In the genomic region with DNA sequence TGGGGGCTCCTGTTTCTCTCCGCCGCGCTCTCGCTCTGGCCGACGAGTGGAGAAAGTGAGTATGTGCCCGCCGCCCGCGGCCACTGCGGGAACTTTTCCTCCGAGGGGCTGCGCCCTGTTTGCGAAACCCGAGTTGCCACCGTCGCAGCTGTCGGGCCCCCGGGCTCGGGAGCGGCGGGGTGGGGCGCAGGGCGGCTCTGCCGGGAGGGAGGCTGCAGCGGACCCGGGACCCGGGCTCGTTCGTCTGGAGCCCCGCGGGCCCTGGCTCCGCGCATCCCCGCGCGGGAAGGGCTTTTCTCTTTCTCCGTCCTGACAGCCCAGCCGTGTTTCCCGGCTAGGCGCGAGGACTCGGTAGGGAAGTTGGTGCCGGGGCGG, we compare ENCODE assay signal across 9 cellular contexts. TPM values are rescaled to one million over a fixed set of nuclear protein-coding genes. Genes with fewer than 3 reads are reported as not detected.
DNase-seq lines count a peak whose midpoint lies in the region; ATAC-seq, FAIRE-seq and TF ChIP-seq lines count a peak whose summit lies in the region.
"Had no signal": no experiment of that assay in that cellular context is flagged by ENCODE, and none has a peak within 500 bp of the region (broad histone marks: within the 10 kb centered on the region; RNA-seq: fewer than 3 reads in every experiment).

No MANE protein-coding gene starts in this region.

- H3K9me1 ChIP-seq in keratinocyte (ENCODE audit: control insufficient read depth, extremely low read depth, insufficient read depth, low read length), result no peaks in the 10 kb centered on the region

- intact Hi-C loops in mammary epithelial cell (cut with micrococcal nuclease), result loop anchor here (1.0 to 5.0 kb wide), 3 partner anchors 8 to 207 kb away; no protein-coding TSS in a partner anchor

- H3K4me1 ChIP-seq in mammary epithelial cell (ENCODE audit: insufficient read depth, low read length), result peaks cover 28% of the 10 kb centered on the region
- peaks cover 17% of the 10 kb centered on the region for H3K4me1 ChIP-seq in keratinocyte (ENCODE audit: control insufficient read depth, extremely low read depth, insufficient read depth, low read length)

- H3K36me3 Mint-ChIP-seq in T-helper 1 cell treated with Interleukin-12 subunit alpha and Interleukin-12 subunit beta and Interleukin-4 antibody, amounts not matched to agents 30 μg/mL and 1 μg/mL, for 36 hours (ENCODE audit: low read depth), result peaks cover 9% of the 10 kb centered on the region

- ATAC-seq in GM21447 (IDR thresholded peaks at IDR 0.05; ENCODE audit: unreplicated experiment), result no peak
- ATAC-seq in GM19467 (IDR thresholded peaks at IDR 0.05; ENCODE audit: unreplicated experiment), result no peak

- peak; percentile 58 for DNase-seq in DMS53 (lab: John Stamatoyannopoulos, UW)
- no peak for DNase-seq in DMS53 treated with DMSO at 0.1 percent for 48 hours (lab: John Stamatoyannopoulos, UW; ENCODE audit: unreplicated experiment)
- no peak for DNase-seq in mammary epithelial cell
- no peak for DNase-seq in keratinocyte (ENCODE audit: low read depth, low spot score)
- peak; percentile 39 for DNase-seq in stimulated activated CD4-positive, alpha-beta T cell treated with anti-CD3 and anti-CD28 coated beads, Interleukin-2, amount 100 ng/mL, for 4 hours (ENCODE audit: low read depth)

- H3K79me2 ChIP-seq in mammary epithelial cell (ENCODE audit: insufficient read depth, low read length) (peaks cover 60% of the 10 kb centered on the region), keratinocyte (ENCODE audit: control insufficient read depth, insufficient read depth, low read length) (peaks cover 58% of the 10 kb centered on the region)

- H3K36me3 ChIP-seq in mammary epithelial cell (ENCODE audit: insufficient read depth, low read length) (no peaks in the 10 kb centered on the region), keratinocyte (ENCODE audit: control insufficient read depth in 2 of 2, extremely low read depth in 1 of 2, insufficient read depth in 2 of 2, low read length in 2 of 2) (no peaks in the 10 kb centered on the region)

- H3K27ac Mint-ChIP-seq in T-helper 1 cell treated with Interleukin-12 subunit alpha and Interleukin-12 subunit beta and Interleukin-4 antibody, amounts not matched to agents 30 μg/mL and 1 μg/mL, for 36 hours, result peak overlapping the region; percentile 73

- H3K9ac ChIP-seq in mammary epithelial cell (ENCODE audit: insufficient read depth, low read length) (peak overlapping the region; percentile 95), keratinocyte (ENCODE audit: control insufficient read depth, extremely low read depth, insufficient read depth, low read length) (peak overlapping the region; percentile 96)

- no peaks in the 10 kb centered on the region for H3K9me3 ChIP-seq in mammary epithelial cell (replicated peaks; ENCODE audit: insufficient read depth, low read length)
- no peaks in the 10 kb centered on the region for H3K9me3 ChIP-seq in keratinocyte (ENCODE audit: control insufficient read depth, low read depth, low read length)

- H3K27me3 Mint-ChIP-seq in T-helper 1 cell treated with Interleukin-12 subunit alpha and Interleukin-12 subunit beta and Interleukin-4 antibody, amounts not matched to agents 30 μg/mL and 1 μg/mL, for 36 hours (ENCODE audit: low read depth), result peaks cover 58% of the 10 kb centered on the region

- 7% methylated on average over 6 of the region's 45 CpGs for WGBS in mammary epithelial cell (ENCODE audit: low coverage, missing lambda C conversion rate)

- H3K4me2 ChIP-seq in mammary epithelial cell (ENCODE audit: insufficient read depth, low read depth, low read length) (peak overlapping the region; percentile 97), keratinocyte (ENCODE audit: control insufficient read depth, extremely low read depth, insufficient read depth, low read depth, low read length) (peak overlapping the region; percentile 93)

- peaks cover 32% of the 10 kb centered on the region for H3K4me1 Mint-ChIP-seq in T-helper 1 cell treated with Interleukin-12 subunit alpha and Interleukin-12 subunit beta and Interleukin-4 antibody, amounts not matched to agents 30 μg/mL and 1 μg/mL, for 36 hours (ENCODE audit: low read depth)

- H2AFZ ChIP-seq in mammary epithelial cell (ENCODE audit: low read depth, low read length) (peak overlapping the region; percentile 76), keratinocyte (ENCODE audit: control insufficient read depth, low read length) (no peak overlapping the region)

- H3K4me3 ChIP-seq in mammary epithelial cell (replicated peaks in 1 of 3; ENCODE audit: insufficient read depth in 1 of 3, low read depth in 2 of 3, low read length in 3 of 3) (peak overlapping the region; percentile 89 to 100 (median 95)), keratinocyte (ENCODE audit: control insufficient read depth in 2 of 3, extremely low read depth in 1 of 3, insufficient read depth in 2 of 3, low read depth in 1 of 3, low read length in 3 of 3) (peak overlapping the region; percentile 88 to 96 (median 90))

- BruUV-seq in mammary epithelial cell (replicated peaks; lab: Mats Ljungman, UMichigan), result no TSS peak

- H4K20me1 ChIP-seq in mammary epithelial cell (ENCODE audit: insufficient read depth, low read length) (no peaks in the 10 kb centered on the region), keratinocyte (ENCODE audit: control insufficient read depth, extremely low read depth, insufficient read depth, low read length) (no peaks in the 10 kb centered on the region)

- CTCF ChIA-PET in mammary epithelial cell (lab: Charles Lee; ENCODE audit: low non-redundant PET), result interaction anchor here (0.7 kb wide), 1 partner anchor 202 kb away, joined by 3 read pairs; no protein-coding TSS in a partner anchor

- peak overlapping the region; percentile 68 for H3K4me3 Mint-ChIP-seq in T-helper 1 cell treated with Interleukin-12 subunit alpha and Interleukin-12 subunit beta and Interleukin-4 antibody, amounts not matched to agents 30 μg/mL and 1 μg/mL, for 36 hours

- dilution Hi-C loops in mammary epithelial cell (cut with HindIII; ENCODE audit: low sequenced_read_pairs), result no loop called here
- dilution Hi-C loops in keratinocyte (cut with MboI; ENCODE audit: extremely low pct_ligation_motif_present, low sequenced_read_pairs), result no loop called here

- H3K9me3 Mint-ChIP-seq in T-helper 1 cell treated with Interleukin-12 subunit alpha and Interleukin-12 subunit beta and Interleukin-4 antibody, amounts not matched to agents 30 μg/mL and 1 μg/mL, for 36 hours, result no peaks in the 10 kb centered on the region

- FAIRE-seq in keratinocyte (lab: Jason Lieb, UNC), result no peak
- FAIRE-seq: A204.1 had no signal

- H3K27ac ChIP-seq in mammary epithelial cell (ENCODE audit: insufficient read depth, low read depth, low read length) (peak overlapping the region; percentile 91), keratinocyte (ENCODE audit: control insufficient read depth, insufficient read depth, low read length) (peak overlapping the region; percentile 86)

- H3K27me3 ChIP-seq in mammary epithelial cell (ENCODE audit: insufficient read depth, low read length), result no peaks in the 10 kb centered on the region
- H3K27me3 ChIP-seq in keratinocyte (ENCODE audit: control insufficient read depth, extremely low read depth, insufficient read depth, low read length), result no peaks in the 10 kb centered on the region

- TF ChIP-seq CTCF in mammary epithelial cell (conservative IDR thresholded peaks at IDR 0.05 in 1 of 2, IDR thresholded peaks at IDR 0.05 in 1 of 2; ENCODE audit: extremely low read depth in 1 of 2, insufficient read depth in 1 of 2, low read depth in 1 of 2, low read length in 2 of 2) (peak in 1 of 2 donors; percentile 25), keratinocyte (optimal IDR thresholded peaks at IDR 0.05 in 1 of 3, IDR thresholded peaks at IDR 0.05 in 1 of 3, conservative IDR thresholded peaks at IDR 0.05 in 1 of 3; ENCODE audit: extremely low read depth in 1 of 3, insufficient read depth in 2 of 3, low read length in 3 of 3) (peak in 1 of 3 experiments; percentile 19)

- in situ Hi-C loops in mammary epithelial cell (cut with MboI; ENCODE audit: low sequenced_read_pairs in 2 of 2), result no loop called here

RNA-seq across cellular contexts. Expression of a gene that starts 1.3 kb away (rescaled TPM):
- 10 to 100 TPM; 42.3 to 60.3 TPM for total RNA-seq in mammary epithelial cell
- polyA plus RNA-seq in mammary epithelial cell (20.7 TPM), keratinocyte (13.3 to 30.0 TPM (median 14.5 TPM) in 3 replicates)
- polyA minus RNA-seq in mammary epithelial cell (117 TPM), keratinocyte (90.6 to 247 TPM (median 137 TPM) in 3 replicates)
- 11.4 TPM for polyA plus RNA-seq in keratinocyte (2011; ENCODE audit: low read depth)
- polyA plus RNA-seq in keratinocyte (2011; cell fraction: cytosol; rRNA removed), result 11.8 and 16.3 TPM in 2 replicates
- 128 and 154 TPM in 2 replicates for polyA plus RNA-seq in keratinocyte (2011; cell fraction: nucleus; rRNA removed)
- polyA plus RNA-seq in keratinocyte (2012; ENCODE audit: low replicate concordance), result 16.4 and 36.9 TPM in 2 replicates
- 58.3 TPM for polyA minus RNA-seq in keratinocyte (2011; cell fraction: cytosol; rRNA and poly(A)+ RNA removed)
- 247 and 446 TPM in 2 replicates for polyA minus RNA-seq in keratinocyte (2011; cell fraction: nucleus; rRNA and poly(A)+ RNA removed)

Comparison
In these comparisons a context has a peak if more than half of its experiments do, and no peak if none do; other contexts are left out.
1. DNase-seq: peak in DMS53 (single experiment) and stimulated activated CD4-positive, alpha-beta T cell treated with anti-CD3 and anti-CD28 coated beads, Interleukin-2, amount 100 ng/mL, for 4 hours (single experiment); none in DMS53 treated with DMSO at 0.1 percent for 48 hours (single experiment), mammary epithelial cell (single experiment) and keratinocyte (single experiment).